14 cellular contexts compared by ENCODE assay signal in genomic region chr7:114481995-114482394, GRCh38.
DNase-seq lines count a peak whose midpoint lies in the region; ATAC-seq, FAIRE-seq and TF ChIP-seq lines count a peak whose summit lies in the region.
"Had no signal": no experiment of that assay in that cellular context is flagged by ENCODE, and none has a peak within 500 bp of the region (broad histone marks: within the 10 kb centered on the region; RNA-seq: fewer than 3 reads in every experiment).

No MANE protein-coding gene starts in this region.

- no peak for TF ChIP-seq CTCF in WERI-Rb-1 (IDR thresholded peaks at IDR 0.05; ENCODE audit: low read depth, low read length)

- H3K4me3 ChIP-seq in small intestine (ENCODE audit: low read depth in 1 of 2, low read length in 2 of 2) = no peak overlapping the region
- no peak overlapping the region for H3K4me3 ChIP-seq in WERI-Rb-1 (ENCODE audit: low read depth, low read length)
- H3K4me3 ChIP-seq: PC-9 had no signal

- no peak overlapping the region for H3K27ac ChIP-seq in small intestine (ENCODE audit: low read depth in 1 of 2, low read length in 1 of 2)
- no peak overlapping the region for H3K27ac ChIP-seq in WERI-Rb-1
- H3K27ac ChIP-seq: PC-9 had no signal

- FAIRE-seq in small intestine (lab: Jason Lieb, UNC) = no peak
- FAIRE-seq: D721Med had no signal

- WGBS in small intestine, 3 donors = 60 to 85% (median 78%) methylated on average over 2 of the region's 2 CpGs

- no peaks in the 10 kb centered on the region for H3K36me3 ChIP-seq in small intestine (ENCODE audit: control insufficient read depth in 2 of 2, insufficient read depth in 2 of 2, low read length in 2 of 2)
- no peaks in the 10 kb centered on the region for H3K36me3 ChIP-seq in WERI-Rb-1

- peak; percentile 1 for DNase-seq in NCI-H510A treated with DMSO at 0.1 percent for 48 hours (lab: John Stamatoyannopoulos, UW)
- DNase-seq in NCI-H510A (lab: John Stamatoyannopoulos, UW) = no peak
- peak; percentile 77 for DNase-seq in NCI-H748 (lab: John Stamatoyannopoulos, UW; ENCODE audit: unreplicated experiment)
- DNase-seq in small intestine = peak; percentile 1
- DNase-seq in activated CD4-positive, CD25-positive, alpha-beta regulatory T cell (lab: John Stamatoyannopoulos, UW) = no peak
- no peak for DNase-seq in WERI-Rb-1
- DNase-seq: activated CD4-positive, alpha-beta T cell treated with anti-CD3 and anti-CD28 coated beads for 4 hours; erythroblast; PC-9; T-helper 1 cell had no signal

- H3K27me3 ChIP-seq in small intestine (ENCODE audit: control insufficient read depth in 2 of 2, insufficient read depth in 2 of 2, low read length in 2 of 2) (no peaks in the 10 kb centered on the region), WERI-Rb-1 (ENCODE audit: insufficient read depth, low read depth, severe bottlenecking) (no peaks in the 10 kb centered on the region)

- H3K4me1 ChIP-seq in small intestine (ENCODE audit: control insufficient read depth in 2 of 2, insufficient read depth in 1 of 2, low read depth in 1 of 2, low read length in 1 of 2) = no peaks in the 10 kb centered on the region

- H3K9me3 ChIP-seq in small intestine (ENCODE audit: control insufficient read depth, low read depth) (no peaks in the 10 kb centered on the region), WERI-Rb-1 (ENCODE audit: severe bottlenecking) (peaks cover 3% of the 10 kb centered on the region)

- ATAC-seq in esophagus mucosa (peak; percentile 42), HG02610 (IDR thresholded peaks at IDR 0.05; ENCODE audit: unreplicated experiment) (no peak)
- ATAC-seq: stimulated activated effector memory CD8-positive, alpha-beta T cell treated with anti-CD3 and anti-CD28 coated beads, Interleukin-12 subunit alpha, Interleukin-12 subunit beta, amount 100 ng/mL, for 72 hours had no signal

Comparison
In these comparisons a context has a peak if more than half of its experiments do, and no peak if none do; other contexts are left out.
1. DNase-seq: peak in NCI-H510A treated with DMSO at 0.1 percent for 48 hours (single experiment), NCI-H748 (single experiment) and small intestine (single experiment); none in NCI-H510A (single experiment), activated CD4-positive, CD25-positive, alpha-beta regulatory T cell (0 of 4) and WERI-Rb-1 (single experiment).